Comparison of ENCODE assay signal across 2 cellular contexts in the genomic region with DNA sequence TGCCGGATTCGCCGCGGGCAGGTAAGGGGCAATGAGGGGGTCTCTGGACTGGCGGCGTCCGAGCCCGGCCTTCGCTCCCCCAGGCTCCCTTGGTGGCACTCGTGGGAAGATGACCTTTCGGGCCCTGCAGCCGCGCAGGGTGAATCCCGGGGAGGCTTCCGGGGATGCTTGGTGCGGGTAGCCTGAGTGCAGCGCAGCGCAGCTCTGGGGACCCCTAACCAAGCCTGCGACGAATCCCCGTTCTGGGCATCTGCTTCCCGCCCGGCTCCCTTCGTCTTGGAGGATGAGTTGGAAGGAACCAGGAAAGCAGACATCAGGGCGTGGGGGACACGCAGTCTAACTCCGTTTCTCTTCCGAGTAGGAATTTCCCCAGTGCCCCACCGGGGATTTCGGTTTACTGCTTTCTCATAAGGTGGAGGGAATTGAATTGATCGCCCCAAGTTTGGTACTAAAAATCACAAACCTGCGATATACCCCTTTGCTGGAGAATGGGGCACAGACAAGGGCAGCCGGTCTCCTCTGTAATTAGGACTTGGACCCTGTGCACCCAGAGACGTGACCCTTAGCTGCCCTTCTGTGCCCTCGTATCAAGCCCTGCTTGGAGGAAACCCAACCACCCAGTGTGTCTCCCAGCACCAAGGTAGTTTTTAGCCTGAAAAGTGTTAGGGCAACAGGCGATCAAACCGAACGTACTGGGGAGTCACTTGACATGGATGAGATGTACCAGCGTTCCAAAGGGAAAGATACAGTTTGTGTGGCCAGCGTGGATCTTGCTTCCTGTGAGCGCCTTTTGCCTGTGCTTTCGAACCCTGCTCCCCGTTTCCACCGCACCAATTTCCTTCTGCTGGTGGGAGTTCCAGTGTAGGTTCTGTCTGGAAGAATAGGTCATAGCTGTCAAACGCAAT.
TF ChIP-seq lines count a peak whose summit lies in the region.

No MANE protein-coding gene starts in this region.

TF ChIP-seq in SK-N-SH, 30 proteins besides CTCF, POLR2A, EP300 and RAD21 (continued from another document):
- TF ChIP-seq TAF1 (IDR thresholded peaks at IDR 0.05; ENCODE audit: borderline replicate concordance, low read depth, low read length) = no peak
- TF ChIP-seq JUND (IDR thresholded peaks at IDR 0.05) = no peak
- TF ChIP-seq RCOR1 (IDR thresholded peaks at IDR 0.05; ENCODE audit: low read length) = no peak
- TF ChIP-seq, protein P1, sequence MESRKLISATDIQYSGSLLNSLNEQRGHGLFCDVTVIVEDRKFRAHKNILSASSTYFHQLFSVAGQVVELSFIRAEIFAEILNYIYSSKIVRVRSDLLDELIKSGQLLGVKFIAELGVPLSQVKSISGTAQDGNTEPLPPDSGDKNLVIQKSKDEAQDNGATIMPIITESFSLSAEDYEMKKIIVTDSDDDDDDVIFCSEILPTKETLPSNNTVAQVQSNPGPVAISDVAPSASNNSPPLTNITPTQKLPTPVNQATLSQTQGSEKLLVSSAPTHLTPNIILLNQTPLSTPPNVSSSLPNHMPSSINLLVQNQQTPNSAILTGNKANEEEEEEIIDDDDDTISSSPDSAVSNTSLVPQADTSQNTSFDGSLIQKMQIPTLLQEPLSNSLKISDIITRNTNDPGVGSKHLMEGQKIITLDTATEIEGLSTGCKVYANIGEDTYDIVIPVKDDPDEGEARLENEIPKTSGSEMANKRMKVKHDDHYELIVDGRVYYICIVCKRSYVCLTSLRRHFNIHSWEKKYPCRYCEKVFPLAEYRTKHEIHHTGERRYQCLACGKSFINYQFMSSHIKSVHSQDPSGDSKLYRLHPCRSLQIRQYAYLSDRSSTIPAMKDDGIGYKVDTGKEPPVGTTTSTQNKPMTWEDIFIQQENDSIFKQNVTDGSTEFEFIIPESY (IDR thresholded peaks at IDR 0.05; ENCODE audit: borderline replicate concordance, low read depth) = no peak
- TF ChIP-seq NFIC (IDR thresholded peaks at IDR 0.05; ENCODE audit: borderline replicate concordance) = no peak
- TF ChIP-seq FOSL2 (IDR thresholded peaks at IDR 0.05; ENCODE audit: borderline replicate concordance, low read depth) = no peak
- TF ChIP-seq, protein P2, sequence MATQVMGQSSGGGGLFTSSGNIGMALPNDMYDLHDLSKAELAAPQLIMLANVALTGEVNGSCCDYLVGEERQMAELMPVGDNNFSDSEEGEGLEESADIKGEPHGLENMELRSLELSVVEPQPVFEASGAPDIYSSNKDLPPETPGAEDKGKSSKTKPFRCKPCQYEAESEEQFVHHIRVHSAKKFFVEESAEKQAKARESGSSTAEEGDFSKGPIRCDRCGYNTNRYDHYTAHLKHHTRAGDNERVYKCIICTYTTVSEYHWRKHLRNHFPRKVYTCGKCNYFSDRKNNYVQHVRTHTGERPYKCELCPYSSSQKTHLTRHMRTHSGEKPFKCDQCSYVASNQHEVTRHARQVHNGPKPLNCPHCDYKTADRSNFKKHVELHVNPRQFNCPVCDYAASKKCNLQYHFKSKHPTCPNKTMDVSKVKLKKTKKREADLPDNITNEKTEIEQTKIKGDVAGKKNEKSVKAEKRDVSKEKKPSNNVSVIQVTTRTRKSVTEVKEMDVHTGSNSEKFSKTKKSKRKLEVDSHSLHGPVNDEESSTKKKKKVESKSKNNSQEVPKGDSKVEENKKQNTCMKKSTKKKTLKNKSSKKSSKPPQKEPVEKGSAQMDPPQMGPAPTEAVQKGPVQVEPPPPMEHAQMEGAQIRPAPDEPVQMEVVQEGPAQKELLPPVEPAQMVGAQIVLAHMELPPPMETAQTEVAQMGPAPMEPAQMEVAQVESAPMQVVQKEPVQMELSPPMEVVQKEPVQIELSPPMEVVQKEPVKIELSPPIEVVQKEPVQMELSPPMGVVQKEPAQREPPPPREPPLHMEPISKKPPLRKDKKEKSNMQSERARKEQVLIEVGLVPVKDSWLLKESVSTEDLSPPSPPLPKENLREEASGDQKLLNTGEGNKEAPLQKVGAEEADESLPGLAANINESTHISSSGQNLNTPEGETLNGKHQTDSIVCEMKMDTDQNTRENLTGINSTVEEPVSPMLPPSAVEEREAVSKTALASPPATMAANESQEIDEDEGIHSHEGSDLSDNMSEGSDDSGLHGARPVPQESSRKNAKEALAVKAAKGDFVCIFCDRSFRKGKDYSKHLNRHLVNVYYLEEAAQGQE (IDR thresholded peaks at IDR 0.05; ENCODE audit: low read depth, low read length) = no peak

TF ChIP-seq in SK-N-SH treated with all-trans-retinoic acid at 6 μM for 48 hours, 23 proteins besides CTCF, POLR2A, EP300 and RAD21 (continued from another document):
- TF ChIP-seq, protein P3, sequence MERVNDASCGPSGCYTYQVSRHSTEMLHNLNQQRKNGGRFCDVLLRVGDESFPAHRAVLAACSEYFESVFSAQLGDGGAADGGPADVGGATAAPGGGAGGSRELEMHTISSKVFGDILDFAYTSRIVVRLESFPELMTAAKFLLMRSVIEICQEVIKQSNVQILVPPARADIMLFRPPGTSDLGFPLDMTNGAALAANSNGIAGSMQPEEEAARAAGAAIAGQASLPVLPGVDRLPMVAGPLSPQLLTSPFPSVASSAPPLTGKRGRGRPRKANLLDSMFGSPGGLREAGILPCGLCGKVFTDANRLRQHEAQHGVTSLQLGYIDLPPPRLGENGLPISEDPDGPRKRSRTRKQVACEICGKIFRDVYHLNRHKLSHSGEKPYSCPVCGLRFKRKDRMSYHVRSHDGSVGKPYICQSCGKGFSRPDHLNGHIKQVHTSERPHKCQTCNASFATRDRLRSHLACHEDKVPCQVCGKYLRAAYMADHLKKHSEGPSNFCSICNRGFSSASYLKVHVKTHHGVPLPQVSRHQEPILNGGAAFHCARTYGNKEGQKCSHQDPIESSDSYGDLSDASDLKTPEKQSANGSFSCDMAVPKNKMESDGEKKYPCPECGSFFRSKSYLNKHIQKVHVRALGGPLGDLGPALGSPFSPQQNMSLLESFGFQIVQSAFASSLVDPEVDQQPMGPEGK (CRISPR knock-in tag; IDR thresholded peaks at IDR 0.05; ENCODE audit: borderline replicate concordance) = no peak
- TF ChIP-seq, protein P4, sequence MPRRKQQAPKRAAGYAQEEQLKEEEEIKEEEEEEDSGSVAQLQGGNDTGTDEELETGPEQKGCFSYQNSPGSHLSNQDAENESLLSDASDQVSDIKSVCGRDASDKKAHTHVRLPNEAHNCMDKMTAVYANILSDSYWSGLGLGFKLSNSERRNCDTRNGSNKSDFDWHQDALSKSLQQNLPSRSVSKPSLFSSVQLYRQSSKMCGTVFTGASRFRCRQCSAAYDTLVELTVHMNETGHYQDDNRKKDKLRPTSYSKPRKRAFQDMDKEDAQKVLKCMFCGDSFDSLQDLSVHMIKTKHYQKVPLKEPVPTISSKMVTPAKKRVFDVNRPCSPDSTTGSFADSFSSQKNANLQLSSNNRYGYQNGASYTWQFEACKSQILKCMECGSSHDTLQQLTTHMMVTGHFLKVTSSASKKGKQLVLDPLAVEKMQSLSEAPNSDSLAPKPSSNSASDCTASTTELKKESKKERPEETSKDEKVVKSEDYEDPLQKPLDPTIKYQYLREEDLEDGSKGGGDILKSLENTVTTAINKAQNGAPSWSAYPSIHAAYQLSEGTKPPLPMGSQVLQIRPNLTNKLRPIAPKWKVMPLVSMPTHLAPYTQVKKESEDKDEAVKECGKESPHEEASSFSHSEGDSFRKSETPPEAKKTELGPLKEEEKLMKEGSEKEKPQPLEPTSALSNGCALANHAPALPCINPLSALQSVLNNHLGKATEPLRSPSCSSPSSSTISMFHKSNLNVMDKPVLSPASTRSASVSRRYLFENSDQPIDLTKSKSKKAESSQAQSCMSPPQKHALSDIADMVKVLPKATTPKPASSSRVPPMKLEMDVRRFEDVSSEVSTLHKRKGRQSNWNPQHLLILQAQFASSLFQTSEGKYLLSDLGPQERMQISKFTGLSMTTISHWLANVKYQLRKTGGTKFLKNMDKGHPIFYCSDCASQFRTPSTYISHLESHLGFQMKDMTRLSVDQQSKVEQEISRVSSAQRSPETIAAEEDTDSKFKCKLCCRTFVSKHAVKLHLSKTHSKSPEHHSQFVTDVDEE (CRISPR knock-in tag; IDR thresholded peaks at IDR 0.05) = no peak
- no peak for TF ChIP-seq ARNTL (CRISPR knock-in tag; IDR thresholded peaks at IDR 0.05; ENCODE audit: borderline replicate concordance, low read depth)
- TF ChIP-seq, protein P5, sequence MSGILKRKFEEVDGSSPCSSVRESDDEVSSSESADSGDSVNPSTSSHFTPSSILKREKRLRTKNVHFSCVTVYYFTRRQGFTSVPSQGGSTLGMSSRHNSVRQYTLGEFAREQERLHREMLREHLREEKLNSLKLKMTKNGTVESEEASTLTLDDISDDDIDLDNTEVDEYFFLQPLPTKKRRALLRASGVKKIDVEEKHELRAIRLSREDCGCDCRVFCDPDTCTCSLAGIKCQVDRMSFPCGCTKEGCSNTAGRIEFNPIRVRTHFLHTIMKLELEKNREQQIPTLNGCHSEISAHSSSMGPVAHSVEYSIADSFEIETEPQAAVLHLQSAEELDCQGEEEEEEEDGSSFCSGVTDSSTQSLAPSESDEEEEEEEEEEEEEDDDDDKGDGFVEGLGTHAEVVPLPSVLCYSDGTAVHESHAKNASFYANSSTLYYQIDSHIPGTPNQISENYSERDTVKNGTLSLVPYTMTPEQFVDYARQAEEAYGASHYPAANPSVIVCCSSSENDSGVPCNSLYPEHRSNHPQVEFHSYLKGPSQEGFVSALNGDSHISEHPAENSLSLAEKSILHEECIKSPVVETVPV (CRISPR knock-in tag; IDR thresholded peaks at IDR 0.05) = no peak
- TF ChIP-seq GLIS3 (CRISPR knock-in tag; IDR thresholded peaks at IDR 0.05) = no peak
- TF ChIP-seq ZNF565 (CRISPR knock-in tag; conservative IDR thresholded peaks at IDR 0.05; ENCODE audit: low read depth) = no peak
- no peak for TF ChIP-seq ZNF70 (CRISPR knock-in tag; IDR thresholded peaks at IDR 0.05)
- no peak for TF ChIP-seq CSDC2 (CRISPR knock-in tag; IDR thresholded peaks at IDR 0.05)
- no peak for TF ChIP-seq ZNF8 (CRISPR knock-in tag; IDR thresholded peaks at IDR 0.05)
- TF ChIP-seq, protein P6, sequence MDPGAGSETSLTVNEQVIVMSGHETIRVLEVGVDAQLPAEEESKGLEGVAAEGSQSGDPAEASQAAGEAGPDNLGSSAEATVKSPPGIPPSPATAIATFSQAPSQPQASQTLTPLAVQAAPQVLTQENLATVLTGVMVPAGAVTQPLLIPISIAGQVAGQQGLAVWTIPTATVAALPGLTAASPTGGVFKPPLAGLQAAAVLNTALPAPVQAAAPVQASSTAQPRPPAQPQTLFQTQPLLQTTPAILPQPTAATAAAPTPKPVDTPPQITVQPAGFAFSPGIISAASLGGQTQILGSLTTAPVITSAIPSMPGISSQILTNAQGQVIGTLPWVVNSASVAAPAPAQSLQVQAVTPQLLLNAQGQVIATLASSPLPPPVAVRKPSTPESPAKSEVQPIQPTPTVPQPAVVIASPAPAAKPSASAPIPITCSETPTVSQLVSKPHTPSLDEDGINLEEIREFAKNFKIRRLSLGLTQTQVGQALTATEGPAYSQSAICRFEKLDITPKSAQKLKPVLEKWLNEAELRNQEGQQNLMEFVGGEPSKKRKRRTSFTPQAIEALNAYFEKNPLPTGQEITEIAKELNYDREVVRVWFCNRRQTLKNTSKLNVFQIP (CRISPR knock-in tag; IDR thresholded peaks at IDR 0.05; ENCODE audit: borderline replicate concordance, low read depth) = no peak
- no peak for TF ChIP-seq ZFP3 (CRISPR knock-in tag; IDR thresholded peaks at IDR 0.05)
- no peak for TF ChIP-seq TCF4 (CRISPR knock-in tag; IDR thresholded peaks at IDR 0.05; ENCODE audit: borderline replicate concordance)
- no peak for TF ChIP-seq OSR1 (CRISPR knock-in tag; IDR thresholded peaks at IDR 0.05)
- TF ChIP-seq ESRRG (CRISPR knock-in tag; IDR thresholded peaks at IDR 0.05) = no peak
